ENCODE assay signal across 8 cellular contexts in genomic region chr1:100530901-100531487, GRCh38. TPM values are rescaled to one million over a fixed set of nuclear protein-coding genes. Genes with fewer than 3 reads are reported as not detected.
DNase-seq lines count a peak whose midpoint lies in the region; ATAC-seq and TF ChIP-seq lines count a peak whose summit lies in the region.

No MANE protein-coding gene starts in this region.

- no peak overlapping the region for H3K4me3 Mint-ChIP-seq in T-helper 1 cell treated with Interleukin-12 subunit alpha and Interleukin-12 subunit beta and Interleukin-4 antibody, amounts not matched to agents 30 μg/mL and 1 μg/mL, for 36 hours

- intact Hi-C loops in lower lobe of right lung (cut with DNase I) = no loop called here

- H3K4me1 Mint-ChIP-seq in T-helper 1 cell treated with Interleukin-12 subunit alpha and Interleukin-12 subunit beta and Interleukin-4 antibody, amounts not matched to agents 30 μg/mL and 1 μg/mL, for 36 hours (ENCODE audit: low read depth) = peaks cover 22% of the 10 kb centered on the region

- POLR2A ChIA-PET in AG04450 (lab: Yijun Ruan, JAX) = no interaction called here

- H3K36me3 ChIP-seq in lower lobe of right lung = no peaks in the 10 kb centered on the region

- peaks cover 37% of the 10 kb centered on the region for H3K27me3 Mint-ChIP-seq in T-helper 1 cell treated with Interleukin-12 subunit alpha and Interleukin-12 subunit beta and Interleukin-4 antibody, amounts not matched to agents 30 μg/mL and 1 μg/mL, for 36 hours (ENCODE audit: low read depth)

- H3K9me3 Mint-ChIP-seq in T-helper 1 cell treated with Interleukin-12 subunit alpha and Interleukin-12 subunit beta and Interleukin-4 antibody, amounts not matched to agents 30 μg/mL and 1 μg/mL, for 36 hours = no peaks in the 10 kb centered on the region

- CTCF ChIA-PET in AG04450 (lab: Charles Lee) = interaction anchor here (1.2 to 7.8 kb wide), 4 partner anchors 67 to 337 kb away, joined by 3 to 31 read pairs (median 3); no protein-coding TSS in a partner anchor

- no peaks in the 10 kb centered on the region for H3K36me3 Mint-ChIP-seq in T-helper 1 cell treated with Interleukin-12 subunit alpha and Interleukin-12 subunit beta and Interleukin-4 antibody, amounts not matched to agents 30 μg/mL and 1 μg/mL, for 36 hours (ENCODE audit: low read depth)

- TF ChIP-seq CTCF in AG04450 (IDR thresholded peaks at IDR 0.05; ENCODE audit: low read depth, low read length) = no peak
- TF ChIP-seq CTCF in lower lobe of right lung (IDR thresholded peaks at IDR 0.05) = no peak

- DNase-seq in AG04450 (ENCODE audit: low read depth, low spot score) = peak; percentile 37
- DNase-seq in lower lobe of right lung = no peak
- DNase-seq in islet precursor cell = no peak
- no peak for DNase-seq in NCI-H187 treated with DMSO at 0.1 percent for 48 hours (lab: John Stamatoyannopoulos, UW)
- DNase-seq in epidermal melanocyte (ENCODE audit: insufficient read length, low spot score) = no peak

- H3K9me3 ChIP-seq in AG04450 (ENCODE audit: control insufficient read depth, insufficient read depth, low read length) (no peaks in the 10 kb centered on the region), lower lobe of right lung (no peaks in the 10 kb centered on the region)

- peak overlapping the region; percentile 9 for H3K27ac Mint-ChIP-seq in T-helper 1 cell treated with Interleukin-12 subunit alpha and Interleukin-12 subunit beta and Interleukin-4 antibody, amounts not matched to agents 30 μg/mL and 1 μg/mL, for 36 hours

- H3K27me3 ChIP-seq in AG04450 (ENCODE audit: control insufficient read depth, insufficient read depth, low read length) (peaks cover 4% of the 10 kb centered on the region), lower lobe of right lung (ENCODE audit: low read depth) (peaks cover 4% of the 10 kb centered on the region)

- H3K4me1 ChIP-seq in lower lobe of right lung = peaks cover 36% of the 10 kb centered on the region

- ATAC-seq in GM18867 (IDR thresholded peaks at IDR 0.05; ENCODE audit: unreplicated experiment) (peak; percentile 88), HG03066 (IDR thresholded peaks at IDR 0.05; ENCODE audit: low read depth, unreplicated experiment) (peak; percentile 94), lower lobe of right lung (peak; percentile 87 to 90)

- H3K4me3 ChIP-seq in AG04450 (ENCODE audit: low read depth, low read length) = no peak overlapping the region
- no peak overlapping the region for H3K4me3 ChIP-seq in lower lobe of right lung

- H3K27ac ChIP-seq in AG04450 (ENCODE audit: low read depth, low read length) = no peak overlapping the region
- no peak overlapping the region for H3K27ac ChIP-seq in lower lobe of right lung

RNA-seq across cellular contexts. Expression of gene GPR88, which starts 6.9 kb away (rescaled TPM):
- not detected in 2 replicates for polyA plus RNA-seq in AG04450 (2011; rRNA removed)
- polyA minus RNA-seq in AG04450 (2011; rRNA and poly(A)+ RNA removed) = not detected in 2 replicates
- 0.09 TPM for total RNA-seq in lower lobe of right lung
